In the genomic region with DNA sequence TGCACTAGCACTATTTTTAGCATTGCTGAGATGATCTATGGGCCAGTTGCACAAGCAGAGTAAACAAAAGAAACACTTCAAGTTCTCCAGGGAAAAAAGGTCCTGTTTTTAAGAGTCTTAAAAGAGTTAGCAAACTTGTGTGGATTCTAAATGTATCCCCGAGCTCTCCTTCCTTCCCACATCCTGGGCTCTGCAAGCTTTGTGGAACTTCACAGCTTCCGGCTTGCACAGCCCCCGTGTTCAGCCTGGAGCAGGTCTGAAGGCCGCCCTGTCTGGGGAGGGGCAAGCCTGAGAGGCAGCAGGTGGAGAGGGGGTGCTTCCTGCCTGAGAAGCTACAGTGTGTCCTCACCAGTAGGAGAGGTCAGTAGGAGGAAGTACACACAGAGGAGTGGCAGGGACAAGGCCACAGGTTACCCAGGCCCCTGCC, we compare ENCODE assay signal across 8 cellular contexts. TPM values are rescaled to one million over a fixed set of nuclear protein-coding genes. Genes with fewer than 3 reads are reported as not detected.
DNase-seq lines count a peak whose midpoint lies in the region; ATAC-seq and TF ChIP-seq lines count a peak whose summit lies in the region.

No MANE protein-coding gene starts in this region.

- ATAC-seq in HG03103 (IDR thresholded peaks at IDR 0.05; ENCODE audit: low read depth, unreplicated experiment): peak; percentile 66
- peak; percentile 43; the same call in 1 of the 2 replicates for ATAC-seq in Panc1
- peak; percentile 44 to 58 (median 51) for ATAC-seq in right lobe of liver

- H3K9me3 ChIP-seq in Panc1 (ENCODE audit: control insufficient read depth, insufficient read depth, low read depth, low read length) (no peaks in the 10 kb centered on the region), right lobe of liver (no peaks in the 10 kb centered on the region), thyroid gland (no peaks in the 10 kb centered on the region)

- POLR2A ChIA-PET in Panc1 (lab: Charles Lee): no interaction called here

- no peak overlapping the region for H3K27ac ChIP-seq in Panc1 (ENCODE audit: low read length)
- H3K27ac ChIP-seq in caudate nucleus (ENCODE audit: low read depth, low read length): peak overlapping the region; percentile 63
- peak overlapping the region in 2 of 3 donors; percentile 26 to 66 for H3K27ac ChIP-seq in right lobe of liver
- peak overlapping the region; percentile 75 to 94 (median 92) for H3K27ac ChIP-seq in thyroid gland

- H3K27me3 ChIP-seq in Panc1 (ENCODE audit: control insufficient read depth, insufficient read depth, low read length) (no peaks in the 10 kb centered on the region), right lobe of liver (no peaks in the 10 kb centered on the region), thyroid gland (no peaks in the 10 kb centered on the region)

- no peak overlapping the region for H3K4me3 ChIP-seq in Panc1 (ENCODE audit: low read depth in 2 of 2, low read length in 2 of 2)
- no peak overlapping the region for H3K4me3 ChIP-seq in right lobe of liver
- no peak overlapping the region for H3K4me3 ChIP-seq in thyroid gland (replicated peaks in 1 of 3)

- peaks cover 9% of the 10 kb centered on the region for H3K4me1 ChIP-seq in Panc1 (ENCODE audit: control insufficient read depth, insufficient read depth, low read length)
- peaks cover 0 to 14% (median 7%) of the 10 kb centered on the region in 4 donors for H3K4me1 ChIP-seq in right lobe of liver
- H3K4me1 ChIP-seq in thyroid gland: peaks cover 45 to 79% of the 10 kb centered on the region in 2 donors

- TSS peak; percentile 46 for BruUV-seq in Panc1 (replicated peaks; lab: Mats Ljungman, UMichigan)

- intact Hi-C loops in Panc1 (cut with micrococcal nuclease; ENCODE audit: unreplicated experiment) (no loop called here), right lobe of liver (cut with DNase I) (no loop called here), thyroid gland (cut with DNase I) (no loop called here)

- no peak for TF ChIP-seq CTCF in Panc1 (IDR thresholded peaks at IDR 0.05)
- TF ChIP-seq CTCF in right lobe of liver (IDR thresholded peaks at IDR 0.05): no peak
- TF ChIP-seq CTCF in thyroid gland (IDR thresholded peaks at IDR 0.05): no peak

- peak; percentile 18 for DNase-seq in activated CD4-positive, alpha-beta T cell treated with anti-CD3 and anti-CD28 coated beads for 48 hours
- DNase-seq in activated CD4-positive, alpha-beta T cell treated with anti-CD3 and anti-CD28 coated beads, Interleukin-2, amount 50 U/mL, for 4 hours: no peak
- DNase-seq in Panc1 (ENCODE audit: low read depth, low spot score) (no peak), caudate nucleus (lab: John Stamatoyannopoulos, UW) (peak in 11 of 61 donors; percentile 3 to 44 (median 12)), right lobe of liver (no peak), thyroid gland (peak; percentile 84 to 85), midbrain (lab: John Stamatoyannopoulos, UW) (no peak)

- CTCF ChIA-PET in Panc1 (lab: Charles Lee): interaction anchor here (0.5 kb wide), 1 partner anchor 65 kb away, joined by 8 read pairs; no protein-coding TSS in a partner anchor

- in situ Hi-C loops in Panc1 (cut with HindIII; ENCODE audit: low pct_unique_long_range_greater_than_20kb, low sequenced_read_pairs): no loop called here

- H3K36me3 ChIP-seq in Panc1 (ENCODE audit: control insufficient read depth, insufficient read depth, low read length): no peaks in the 10 kb centered on the region
- no peaks in the 10 kb centered on the region for H3K36me3 ChIP-seq in right lobe of liver
- H3K36me3 ChIP-seq in thyroid gland: no peaks in the 10 kb centered on the region

- no peak for TF ChIP-seq POLR2A in right lobe of liver (IDR thresholded peaks at IDR 0.05)
- peak in 1 of 2 donors; percentile 25 for TF ChIP-seq POLR2A in thyroid gland (IDR thresholded peaks at IDR 0.05)

- WGBS in right lobe of liver (ENCODE audit: insufficient coverage, low coverage, low lambda C conversion rate, missing lambda C conversion rate): 39% methylated on average over 4 of the region's 4 CpGs
- 0% methylated on average over 4 of the region's 4 CpGs for WGBS in thyroid gland, 2 donors

RNA-seq across cellular contexts. Expression of a gene that starts 35.1 kb away (rescaled TPM):
- total RNA-seq in Panc1 (2021; ENCODE audit: unreplicated experiment) (10.6 TPM), right lobe of liver (1 to 10 TPM in 4 of 6 experiments, under 1 TPM in 2; 0.61 to 6.8 (median 2.0) TPM), thyroid gland (10 to 100 TPM in 3 of 4 donors, 1 to 10 TPM in 1; 9.5 to 22.5 (median 15.1) TPM)
- 41.0 TPM for polyA plus RNA-seq in Panc1 (2012; ENCODE audit: insufficient read length)

Comparison
In these comparisons a context has a peak if more than half of its experiments do, and no peak if none do; other contexts are left out.
1. DNase-seq: peak in activated CD4-positive, alpha-beta T cell treated with anti-CD3 and anti-CD28 coated beads for 48 hours (single experiment) and thyroid gland (2 of 2); none in activated CD4-positive, alpha-beta T cell treated with anti-CD3 and anti-CD28 coated beads, Interleukin-2, amount 50 U/mL, for 4 hours (0 of 2), Panc1 (single experiment), right lobe of liver (0 of 3) and midbrain (single experiment).
2. Peak in every context shown above with its lines, with median percentiles within 50 percentile points of each other: ATAC-seq.